In the genomic region with DNA sequence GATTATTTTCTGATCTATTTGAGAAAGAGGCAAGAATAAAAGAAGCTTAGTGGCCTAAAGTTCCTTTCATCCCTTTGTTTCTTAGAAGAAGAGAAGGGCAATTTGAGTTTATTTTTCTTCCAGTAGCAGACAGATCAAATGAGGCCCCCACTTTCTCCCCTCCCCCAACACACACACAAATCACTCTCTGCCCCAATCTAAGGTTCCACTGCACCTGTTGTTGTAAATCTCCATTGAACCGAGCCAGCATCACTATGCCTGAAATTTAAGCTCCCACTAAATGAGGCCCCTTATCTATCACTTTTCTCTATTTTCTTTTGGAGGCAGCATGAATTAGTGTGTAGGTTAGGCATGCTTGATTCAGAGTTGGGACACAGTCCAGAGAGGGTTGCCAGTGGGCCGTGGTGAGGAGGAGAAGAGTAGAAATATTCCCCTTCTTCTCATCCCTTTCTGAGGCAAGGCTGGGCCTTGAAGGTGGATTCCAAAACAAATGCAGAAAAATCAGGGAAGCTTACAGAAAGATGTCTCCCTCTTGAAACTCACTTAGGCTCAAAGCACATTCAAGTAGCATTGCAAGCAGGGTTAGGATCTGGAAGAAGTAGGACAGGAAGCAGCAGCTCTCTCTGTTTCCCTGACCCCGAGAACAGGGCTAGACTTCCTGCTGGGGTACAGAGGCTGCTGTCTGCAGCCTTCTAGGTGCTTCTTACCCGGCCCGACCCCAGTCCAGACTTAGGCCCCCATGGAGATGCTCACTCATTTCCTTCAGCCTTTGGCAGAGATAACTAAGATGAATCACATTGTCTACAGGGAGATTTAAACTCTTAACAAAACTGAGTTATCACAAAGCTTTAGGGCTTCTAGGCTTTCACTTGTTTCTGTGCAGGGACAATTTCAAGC, we compare ENCODE assay signal across 17 cellular contexts.
A peak's percentile ranks its signal among the peaks of the same experiment; 100 is the strongest.
DNase-seq lines count a peak whose midpoint lies in the region; ATAC-seq lines count a peak whose summit lies in the region.
"Had no signal": no experiment of that assay in that cellular context is flagged by ENCODE, and none has a peak within 500 bp of the region (broad histone marks: within the 10 kb centered on the region; RNA-seq: fewer than 3 reads in every experiment).

No MANE protein-coding gene starts in this region.

- no peaks in the 10 kb centered on the region for H3K9me3 ChIP-seq in SJCRH30 (replicated peaks)
- H3K9me3 ChIP-seq in skeletal muscle tissue (ENCODE audit: control insufficient read depth in 3 of 3, low read length in 3 of 3): no peaks in the 10 kb centered on the region
- H3K9me3 ChIP-seq: esophagus squamous epithelium, pancreas had no signal

- H3K36me3 Mint-ChIP-seq in stimulated activated naive B cell treated with anti-CD40 and anti-IgM and Interleukin-4, amounts not matched to agents 10 μg/mL and 1 μg/mL and 100 μg/mL, for 72 hours: peaks cover 34 to 54% of the 10 kb centered on the region in 2 donors

- no peak overlapping the region for H3K27ac Mint-ChIP-seq in stimulated activated naive B cell treated with anti-CD40 and anti-IgM and Interleukin-4, amounts not matched to agents 10 μg/mL and 1 μg/mL and 100 μg/mL, for 72 hours
- H3K27ac Mint-ChIP-seq: activated B cell treated with CpG ODN at 0.5 μM for 24 hours, B cell, T-cell had no signal

- no peaks in the 10 kb centered on the region for H3K27me3 ChIP-seq in SJCRH30
- H3K27me3 ChIP-seq in skeletal muscle tissue (ENCODE audit: control insufficient read depth in 3 of 3, insufficient read depth in 3 of 3, low read length in 3 of 3): no peaks in the 10 kb centered on the region
- H3K27me3 ChIP-seq: esophagus squamous epithelium, pancreas had no signal

- H3K27ac ChIP-seq in SJCRH30: peak overlapping the region; percentile 68
- H3K27ac ChIP-seq in skeletal muscle tissue (ENCODE audit: low read depth, low read length): peak overlapping the region; percentile 25
- H3K27ac ChIP-seq: esophagus squamous epithelium, pancreas had no signal

- H3K4me1 ChIP-seq in SJCRH30 (peaks cover 32% of the 10 kb centered on the region), skeletal muscle tissue (ENCODE audit: control insufficient read depth in 3 of 3, insufficient read depth in 3 of 3, low read length in 3 of 3) (peaks cover 7 to 12% (median 10%) of the 10 kb centered on the region in 3 donors)
- H3K4me1 ChIP-seq: esophagus squamous epithelium had no signal

- H3K4me3 ChIP-seq in SJCRH30 (no peak overlapping the region), skeletal muscle tissue (ENCODE audit: low read length in 3 of 3) (no peak overlapping the region)
- H3K4me3 ChIP-seq: esophagus squamous epithelium, pancreas had no signal

- no peak for ATAC-seq in stimulated activated naive B cell treated with anti-CD40 and anti-IgM and Interleukin-4, amounts not matched to agents 10 μg/mL and 1 μg/mL and 100 μg/mL, for 72 hours (replicated peaks)
- ATAC-seq: left colon, pancreas, T-cell had no signal

- H3K4me1 Mint-ChIP-seq in stimulated activated naive B cell treated with anti-CD40 and anti-IgM and Interleukin-4, amounts not matched to agents 10 μg/mL and 1 μg/mL and 100 μg/mL, for 72 hours: no peaks in the 10 kb centered on the region
- H3K4me1 Mint-ChIP-seq: activated B cell treated with CpG ODN at 0.5 μM for 24 hours, B cell had no signal

- H3K36me3 ChIP-seq in SJCRH30: no peaks in the 10 kb centered on the region
- H3K36me3 ChIP-seq in skeletal muscle tissue (ENCODE audit: control insufficient read depth in 3 of 3, insufficient read depth in 3 of 3, low read length in 3 of 3): no peaks in the 10 kb centered on the region
- H3K36me3 ChIP-seq: esophagus squamous epithelium, pancreas had no signal

- no peaks in the 10 kb centered on the region for H3K9me3 Mint-ChIP-seq in stimulated activated naive B cell treated with anti-CD40 and anti-IgM and Interleukin-4, amounts not matched to agents 10 μg/mL and 1 μg/mL and 100 μg/mL, for 72 hours
- H3K9me3 Mint-ChIP-seq: activated B cell treated with CpG ODN at 0.5 μM for 24 hours, T-cell had no signal

- DNase-seq in HCEC 1CT: peak; percentile 1
- DNase-seq in SJCRH30: peak; percentile 81 to 94
- DNase-seq in fibroblast of peridontal ligament (ENCODE audit: extremely low read depth): peak; percentile 46
- no peak for DNase-seq in activated naive CD4-positive, alpha-beta T cell treated with anti-CD3 and anti-CD28 coated beads, Interleukin-2, amount 50 U/mL, for 16 hours
- DNase-seq in activated CD4-positive, CD25-positive, alpha-beta regulatory T cell (lab: John Stamatoyannopoulos, UW): no peak
- no peak for DNase-seq in stimulated activated naive B cell treated with anti-CD40 and anti-IgM and Interleukin-4, amounts not matched to agents 10 μg/mL and 1 μg/mL and 100 μg/mL, for 72 hours
- DNase-seq: activated B cell treated with CpG ODN at 0.5 μM for 24 hours; activated CD8-positive, alpha-beta memory T cell treated with anti-CD3 and anti-CD28 coated beads for 24 hours; aorta; Calu3; esophagus squamous epithelium; left colon; NCI-H2081; pancreas; T-cell had no signal

- H3K4me3 Mint-ChIP-seq in stimulated activated naive B cell treated with anti-CD40 and anti-IgM and Interleukin-4, amounts not matched to agents 10 μg/mL and 1 μg/mL and 100 μg/mL, for 72 hours: no peak overlapping the region
- H3K4me3 Mint-ChIP-seq: activated B cell treated with CpG ODN at 0.5 μM for 24 hours, B cell, T-cell had no signal

- no peaks in the 10 kb centered on the region for H3K27me3 Mint-ChIP-seq in stimulated activated naive B cell treated with anti-CD40 and anti-IgM and Interleukin-4, amounts not matched to agents 10 μg/mL and 1 μg/mL and 100 μg/mL, for 72 hours
- H3K27me3 Mint-ChIP-seq: activated B cell treated with CpG ODN at 0.5 μM for 24 hours, B cell, T-cell had no signal

- H3K9ac ChIP-seq in skeletal muscle tissue (ENCODE audit: low read depth in 1 of 3, low read length in 3 of 3): no peak overlapping the region

Comparison
In these comparisons a context has a peak if more than half of its experiments do, and no peak if none do; other contexts are left out.
1. DNase-seq: peak in HCEC 1CT (single experiment), SJCRH30 (2 of 2) and fibroblast of peridontal ligament (single experiment); none in activated naive CD4-positive, alpha-beta T cell treated with anti-CD3 and anti-CD28 coated beads, Interleukin-2, amount 50 U/mL, for 16 hours (single experiment), activated CD4-positive, CD25-positive, alpha-beta regulatory T cell (0 of 4) and stimulated activated naive B cell treated with anti-CD40 and anti-IgM and Interleukin-4, amounts not matched to agents 10 μg/mL and 1 μg/mL and 100 μg/mL, for 72 hours (single experiment).